1 cellular context compared by ENCODE assay signal in the genomic region with DNA sequence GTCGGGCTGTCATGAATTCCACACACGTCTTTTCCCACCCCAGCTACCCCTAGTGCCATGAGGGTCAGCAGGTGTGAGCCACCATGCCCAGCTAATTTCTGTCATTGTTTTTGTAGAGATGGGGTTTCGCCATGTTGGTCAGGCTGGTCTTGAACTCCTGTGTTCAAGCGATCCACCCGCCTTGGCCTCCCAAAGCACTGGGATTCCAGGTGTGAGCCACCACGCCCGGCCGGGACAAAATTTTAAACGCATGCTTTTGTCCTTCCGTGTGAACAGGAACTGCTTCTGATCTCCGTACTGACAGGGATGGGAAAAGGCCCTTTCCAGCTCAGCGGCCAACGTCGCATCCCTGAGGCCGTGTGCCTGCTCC.
TF ChIP-seq lines count a peak whose summit lies in the region.

No MANE protein-coding gene starts in this region.

TF ChIP-seq in liver, 16 proteins besides CTCF, POLR2A, EP300 and RAD21:
- TF ChIP-seq JUND (IDR thresholded peaks at IDR 0.05), result no peak
- no peak for TF ChIP-seq FOXA1 (IDR thresholded peaks at IDR 0.05)
- no peak for TF ChIP-seq FOXA2 (IDR thresholded peaks at IDR 0.05)
- no peak for TF ChIP-seq SP1 (IDR thresholded peaks at IDR 0.05)
- TF ChIP-seq NR2F2 (IDR thresholded peaks at IDR 0.05), result no peak
- TF ChIP-seq HNF4G (IDR thresholded peaks at IDR 0.05), result no peak
